Comparison of ENCODE assay signal across 20 cellular contexts in genomic region chr17:13273744-13274295, GRCh38.
A peak's percentile ranks its signal among the peaks of the same experiment; 100 is the strongest.
DNase-seq lines count a peak whose midpoint lies in the region; ATAC-seq and TF ChIP-seq lines count a peak whose summit lies in the region.
"Had no signal": no experiment of that assay in that cellular context is flagged by ENCODE, and none has a peak within 500 bp of the region (broad histone marks: within the 10 kb centered on the region; RNA-seq: fewer than 3 reads in every experiment).

No MANE protein-coding gene starts in this region.

- no peaks in the 10 kb centered on the region for H3K36me3 ChIP-seq in trophoblast cell (ENCODE audit: control insufficient read depth in 1 of 2, insufficient read depth in 2 of 2, low read length in 2 of 2)
- H3K36me3 ChIP-seq: BLaER1, HAP-1 had no signal

- peaks cover 0 to 11% of the 10 kb centered on the region in 2 experiments for H3K4me1 ChIP-seq in trophoblast cell (ENCODE audit: control insufficient read depth in 1 of 2, insufficient read depth in 2 of 2, low read length in 2 of 2)
- H3K4me1 ChIP-seq: BLaER1, HAP-1 had no signal

- H3K79me2 ChIP-seq in trophoblast cell (ENCODE audit: control insufficient read depth, insufficient read depth, low read length, poor library complexity): no peaks in the 10 kb centered on the region

- H4K12ac ChIP-seq in trophoblast cell (ENCODE audit: low read depth, low read length): no peak overlapping the region

- H3K23ac ChIP-seq in trophoblast cell (ENCODE audit: low read length): no peak overlapping the region

- H3K4ac ChIP-seq in trophoblast cell (ENCODE audit: low read depth, low read length): no peak overlapping the region

- H3K9me3 ChIP-seq in trophoblast cell (ENCODE audit: insufficient read depth, low read depth, low read length): no peaks in the 10 kb centered on the region
- H3K9me3 ChIP-seq: BLaER1, HAP-1 had no signal

- no peaks in the 10 kb centered on the region for H3K27me3 ChIP-seq in trophoblast cell (ENCODE audit: insufficient read depth, low read length)
- H3K27me3 ChIP-seq: BLaER1 had no signal

- H2AK5ac ChIP-seq in trophoblast cell (ENCODE audit: low read length): no peak overlapping the region

- H3K14ac ChIP-seq in trophoblast cell (ENCODE audit: low read length): no peak overlapping the region

- H3K18ac ChIP-seq in trophoblast cell (ENCODE audit: low read length): no peak overlapping the region

- no peak overlapping the region for H4K91ac ChIP-seq in trophoblast cell (ENCODE audit: low read depth, low read length)

- no peak overlapping the region for H2BK5ac ChIP-seq in trophoblast cell (ENCODE audit: low read depth, low read length, poor library complexity)

- no peak overlapping the region for H3K9ac ChIP-seq in trophoblast cell (ENCODE audit: low read length)
- H3K9ac ChIP-seq: BLaER1, KMS-11 had no signal

- no peak overlapping the region for H2AFZ ChIP-seq in trophoblast cell (ENCODE audit: insufficient read depth, low read length, poor library complexity)
- H2AFZ ChIP-seq: PC-9 had no signal

- H4K8ac ChIP-seq in trophoblast cell (ENCODE audit: low read depth, low read length): no peak overlapping the region

- TF ChIP-seq CTCF in epithelial cell of esophagus (IDR thresholded peaks at IDR 0.05; ENCODE audit: insufficient read depth, low read depth, low read length, missing control alignments): no peak

- H3K4me2 ChIP-seq in trophoblast cell (ENCODE audit: low read length): no peak overlapping the region
- H3K4me2 ChIP-seq: BLaER1, KMS-11, PC-9 had no signal

- H2BK12ac ChIP-seq in trophoblast cell (ENCODE audit: low read length): no peak overlapping the region

- no peak overlapping the region for H2BK120ac ChIP-seq in trophoblast cell (ENCODE audit: insufficient read depth, low read length, poor library complexity)

- DNase-seq in GM03348 (ENCODE audit: low spot score) (peak; percentile 16), M059J (ENCODE audit: low read depth) (peak; percentile 1), epithelial cell of esophagus (ENCODE audit: low read depth) (peak; percentile 1), trophoblast cell (peak; percentile 50 to 81), amniotic stem cell (lab: John Stamatoyannopoulos, UW) (no peak), NCI-H2107 (lab: John Stamatoyannopoulos, UW) (no peak), HCEC 1CT (no peak)
- DNase-seq: CD8-positive, alpha-beta T cell; NCI-H1092; NCI-H146; NCI-H2081; NCI-H510A treated with DMSO at 0.1 percent for 48 hours; NCI-H82; PC-9 had no signal

- H3K79me1 ChIP-seq in trophoblast cell (ENCODE audit: low read length): no peaks in the 10 kb centered on the region

- H3K4me3 ChIP-seq in epithelial cell of esophagus (ENCODE audit: low read length) (no peak overlapping the region), trophoblast cell (ENCODE audit: low read depth, low read length) (no peak overlapping the region)
- H3K4me3 ChIP-seq: BLaER1, HAP-1, PC-9, SK-N-MC had no signal

- H3K27ac ChIP-seq in trophoblast cell (ENCODE audit: low read depth, low read length): no peak overlapping the region
- H3K27ac ChIP-seq: BLaER1, KMS-11, PC-9, SK-N-MC had no signal

- no peak for ATAC-seq in GM21447 (IDR thresholded peaks at IDR 0.05; ENCODE audit: unreplicated experiment)
- ATAC-seq: CD8-positive, alpha-beta T cell; HepG2 had no signal

- no CpG with 5 or more reads among the region's 3 CpGs for WGBS in trophoblast cell (ENCODE audit: extremely low coverage, insufficient coverage, insufficient read length)

Comparison
In these comparisons a context has a peak if more than half of its experiments do, and no peak if none do; other contexts are left out.
1. DNase-seq: peak in GM03348 (single experiment), M059J (single experiment), epithelial cell of esophagus (single experiment) and trophoblast cell (2 of 2); none in amniotic stem cell (single experiment), NCI-H2107 (single experiment) and HCEC 1CT (single experiment).